8 cellular contexts compared by ENCODE assay signal in the genomic region with DNA sequence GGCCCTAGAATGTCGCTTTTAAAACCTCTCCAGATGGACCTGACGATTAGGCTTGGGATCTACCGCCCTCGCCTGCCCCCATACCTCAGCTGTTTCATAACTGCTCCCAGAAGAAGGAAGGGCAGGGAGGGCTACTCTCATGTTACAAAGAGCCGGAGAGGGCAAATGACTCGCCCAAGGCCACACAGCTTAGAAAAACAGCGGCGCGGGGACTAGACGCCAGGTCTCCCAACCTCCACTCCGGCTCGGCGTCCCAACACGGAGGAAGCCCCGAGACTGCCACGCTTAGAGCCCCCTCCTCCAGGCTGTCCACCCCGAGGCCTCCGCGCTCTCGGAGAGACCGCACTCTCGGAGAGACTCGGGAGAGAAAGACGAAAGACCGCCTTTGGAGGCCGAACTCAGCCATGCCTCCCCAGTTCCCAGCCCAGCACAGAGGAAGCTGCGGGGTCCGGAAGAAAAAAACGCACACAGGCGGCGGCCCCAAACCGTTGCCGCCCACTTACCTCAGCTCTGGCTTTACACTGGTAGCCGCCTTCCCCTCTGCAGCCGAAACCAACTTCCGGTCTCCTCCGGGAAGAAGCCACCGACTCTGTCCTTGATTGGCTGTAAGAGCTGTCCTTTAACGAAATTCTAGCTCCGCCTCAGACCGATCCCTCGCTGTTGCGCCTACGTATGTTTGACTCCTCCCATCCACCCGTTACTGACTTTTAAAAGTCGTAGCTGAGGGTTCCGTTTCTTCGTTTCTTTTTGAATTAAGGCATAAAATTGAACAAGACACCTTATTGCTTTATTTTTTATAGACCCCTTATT. TPM values are rescaled to one million over a fixed set of nuclear protein-coding genes. Genes with fewer than 3 reads are reported as not detected.
A peak's percentile ranks its signal among the peaks of the same experiment; 100 is the strongest.
DNase-seq lines count a peak whose midpoint lies in the region; ATAC-seq and TF ChIP-seq lines count a peak whose summit lies in the region.

A gene with protein sequence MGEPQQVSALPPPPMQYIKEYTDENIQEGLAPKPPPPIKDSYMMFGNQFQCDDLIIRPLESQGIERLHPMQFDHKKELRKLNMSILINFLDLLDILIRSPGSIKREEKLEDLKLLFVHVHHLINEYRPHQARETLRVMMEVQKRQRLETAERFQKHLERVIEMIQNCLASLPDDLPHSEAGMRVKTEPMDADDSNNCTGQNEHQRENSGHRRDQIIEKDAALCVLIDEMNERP (minus strand): TSS at position 549 of the 810 bp plus-strand sequence. CDS start 3,434 bp downstream, outside the sequence.

- TF ChIP-seq POLR2A in spleen (IDR thresholded peaks at IDR 0.05): peak; percentile 7 to 83 (median 18)

- POLR2A ChIA-PET in AG04450 (lab: Yijun Ruan, JAX): interaction anchor here (0.5 to 1.4 kb wide), 5 partner anchors 10 to 978 kb away, joined by 3 to 6 read pairs (median 3); a partner anchor contains a TSS
- POLR2A ChIA-PET in WTC11 (lab: Charles Lee): interaction anchor here (0.6 to 2.2 kb wide), 6 partner anchors 10 to 473 kb away, joined by 3 to 12 read pairs (median 3); no protein-coding TSS in a partner anchor

- H3K4me1 ChIP-seq in spleen: peaks cover 11 to 33% (median 21%) of the 10 kb centered on the region in 6 donors

- peak; percentile 100 for ATAC-seq in GM18909 (IDR thresholded peaks at IDR 0.05; ENCODE audit: poor library complexity, unreplicated experiment)
- peak; percentile 100 for ATAC-seq in HG03175 (IDR thresholded peaks at IDR 0.05; ENCODE audit: unreplicated experiment)
- peak; percentile 100 for ATAC-seq in WTC11

- CTCF ChIA-PET in AG04450 (lab: Charles Lee) (interaction anchor here (0.5 to 4.0 kb wide), 4 partner anchors 10 to 601 kb away, joined by 3 to 28 read pairs (median 4); a partner anchor contains a TSS), WTC11 (lab: Charles Lee) (interaction anchor here (0.6 to 2.2 kb wide), 8 partner anchors 10 to 601 kb away, joined by 3 to 13 read pairs (median 3); a partner anchor contains a TSS)

- 0 to 1% (median 1%) methylated on average over 34 to 48 of the region's 48 CpGs for WGBS in spleen, 5 donors

- intact Hi-C loops in spleen (cut with DNase I; ENCODE audit: low total_unique reads): no loop called here

- no peaks in the 10 kb centered on the region; the same call in 1 of the 2 replicates for H3K27me3 Mint-ChIP-seq in WTC11 (ENCODE audit: low read depth)

- peaks cover 29% of the 10 kb centered on the region for H3K36me3 Mint-ChIP-seq in WTC11

- peak within 1 kb of the TSS; percentile 98 for H3K4me3 ChIP-seq in AG04450 (ENCODE audit: low read depth, low read length)
- H3K4me3 ChIP-seq in spleen: peak within 1 kb of the TSS; percentile 50 to 86 (median 73)

- peaks cover 5% of the 10 kb centered on the region; the same call in 1 of the 2 replicates for H3K4me1 Mint-ChIP-seq in WTC11

- H3K9me3 ChIP-seq in AG04450 (ENCODE audit: control insufficient read depth, insufficient read depth, low read length): no peaks in the 10 kb centered on the region; the same call in 1 of the 2 replicates
- H3K9me3 ChIP-seq in spleen: no peaks in the 10 kb centered on the region

- H3K36me3 ChIP-seq in spleen: peaks cover 0 to 21% (median 15%) of the 10 kb centered on the region in 6 donors

- no peaks in the 10 kb centered on the region for H3K9me3 Mint-ChIP-seq in WTC11

- no peaks in the 10 kb centered on the region for H3K27me3 ChIP-seq in AG04450 (ENCODE audit: control insufficient read depth, insufficient read depth, low read length)
- no peaks in the 10 kb centered on the region for H3K27me3 ChIP-seq in spleen (replicated peaks in 1 of 7)

- peak within 1 kb of the TSS; percentile 96 for H3K27ac Mint-ChIP-seq in WTC11

- DNase-seq in AG04450 (ENCODE audit: low read depth, low spot score) (peak; percentile 98), NCI-H226 (peak; percentile 98), WTC11 (ENCODE audit: low spot score) (peak; percentile 91), caudate nucleus (lab: John Stamatoyannopoulos, UW) (peak; percentile 4 to 99 (median 90)), inferior parietal cortex (ENCODE audit: extremely low spot score) (peak; percentile 100), spleen (peak; percentile 97)

- TF ChIP-seq CTCF in AG04450 (IDR thresholded peaks at IDR 0.05; ENCODE audit: low read depth, low read length) (no peak), WTC11 (IDR thresholded peaks at IDR 0.05) (no peak), spleen (IDR thresholded peaks at IDR 0.05 in 8 of 11, conservative IDR thresholded peaks at IDR 0.05 in 3 of 11) (peak in 1 of 11 experiments; percentile 10)

- peak within 1 kb of the TSS; percentile 92 for H3K4me3 Mint-ChIP-seq in WTC11

- H3K27ac ChIP-seq in AG04450 (ENCODE audit: low read depth, low read length): peak within 1 kb of the TSS; percentile 92
- peak within 1 kb of the TSS; percentile 95 for H3K27ac ChIP-seq in caudate nucleus (ENCODE audit: low read depth, low read length)
- H3K27ac ChIP-seq in spleen: peak within 1 kb of the TSS; percentile 89 to 98 (median 95)

TF ChIP-seq in WTC11, 78 proteins besides CTCF, POLR2A, EP300 and RAD21 (continues in another document):
- no peak for TF ChIP-seq FOXJ3 (CRISPR knock-in tag; IDR thresholded peaks at IDR 0.05; ENCODE audit: borderline replicate concordance)
- TF ChIP-seq MYBL2 (CRISPR knock-in tag; IDR thresholded peaks at IDR 0.05): peak; percentile 88
- TF ChIP-seq FOXP1 (CRISPR knock-in tag; IDR thresholded peaks at IDR 0.05; ENCODE audit: borderline replicate concordance): peak; percentile 45; the same call in 1 of the 2 replicates
- TF ChIP-seq, protein P1, sequence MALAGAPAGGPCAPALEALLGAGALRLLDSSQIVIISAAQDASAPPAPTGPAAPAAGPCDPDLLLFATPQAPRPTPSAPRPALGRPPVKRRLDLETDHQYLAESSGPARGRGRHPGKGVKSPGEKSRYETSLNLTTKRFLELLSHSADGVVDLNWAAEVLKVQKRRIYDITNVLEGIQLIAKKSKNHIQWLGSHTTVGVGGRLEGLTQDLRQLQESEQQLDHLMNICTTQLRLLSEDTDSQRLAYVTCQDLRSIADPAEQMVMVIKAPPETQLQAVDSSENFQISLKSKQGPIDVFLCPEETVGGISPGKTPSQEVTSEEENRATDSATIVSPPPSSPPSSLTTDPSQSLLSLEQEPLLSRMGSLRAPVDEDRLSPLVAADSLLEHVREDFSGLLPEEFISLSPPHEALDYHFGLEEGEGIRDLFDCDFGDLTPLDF (CRISPR knock-in tag; IDR thresholded peaks at IDR 0.05): no peak
- TF ChIP-seq TEAD4 (CRISPR knock-in tag; IDR thresholded peaks at IDR 0.05): no peak
- TF ChIP-seq, protein P2, sequence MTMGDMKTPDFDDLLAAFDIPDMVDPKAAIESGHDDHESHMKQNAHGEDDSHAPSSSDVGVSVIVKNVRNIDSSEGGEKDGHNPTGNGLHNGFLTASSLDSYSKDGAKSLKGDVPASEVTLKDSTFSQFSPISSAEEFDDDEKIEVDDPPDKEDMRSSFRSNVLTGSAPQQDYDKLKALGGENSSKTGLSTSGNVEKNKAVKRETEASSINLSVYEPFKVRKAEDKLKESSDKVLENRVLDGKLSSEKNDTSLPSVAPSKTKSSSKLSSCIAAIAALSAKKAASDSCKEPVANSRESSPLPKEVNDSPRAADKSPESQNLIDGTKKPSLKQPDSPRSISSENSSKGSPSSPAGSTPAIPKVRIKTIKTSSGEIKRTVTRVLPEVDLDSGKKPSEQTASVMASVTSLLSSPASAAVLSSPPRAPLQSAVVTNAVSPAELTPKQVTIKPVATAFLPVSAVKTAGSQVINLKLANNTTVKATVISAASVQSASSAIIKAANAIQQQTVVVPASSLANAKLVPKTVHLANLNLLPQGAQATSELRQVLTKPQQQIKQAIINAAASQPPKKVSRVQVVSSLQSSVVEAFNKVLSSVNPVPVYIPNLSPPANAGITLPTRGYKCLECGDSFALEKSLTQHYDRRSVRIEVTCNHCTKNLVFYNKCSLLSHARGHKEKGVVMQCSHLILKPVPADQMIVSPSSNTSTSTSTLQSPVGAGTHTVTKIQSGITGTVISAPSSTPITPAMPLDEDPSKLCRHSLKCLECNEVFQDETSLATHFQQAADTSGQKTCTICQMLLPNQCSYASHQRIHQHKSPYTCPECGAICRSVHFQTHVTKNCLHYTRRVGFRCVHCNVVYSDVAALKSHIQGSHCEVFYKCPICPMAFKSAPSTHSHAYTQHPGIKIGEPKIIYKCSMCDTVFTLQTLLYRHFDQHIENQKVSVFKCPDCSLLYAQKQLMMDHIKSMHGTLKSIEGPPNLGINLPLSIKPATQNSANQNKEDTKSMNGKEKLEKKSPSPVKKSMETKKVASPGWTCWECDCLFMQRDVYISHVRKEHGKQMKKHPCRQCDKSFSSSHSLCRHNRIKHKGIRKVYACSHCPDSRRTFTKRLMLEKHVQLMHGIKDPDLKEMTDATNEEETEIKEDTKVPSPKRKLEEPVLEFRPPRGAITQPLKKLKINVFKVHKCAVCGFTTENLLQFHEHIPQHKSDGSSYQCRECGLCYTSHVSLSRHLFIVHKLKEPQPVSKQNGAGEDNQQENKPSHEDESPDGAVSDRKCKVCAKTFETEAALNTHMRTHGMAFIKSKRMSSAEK (CRISPR knock-in tag; IDR thresholded peaks at IDR 0.05; ENCODE audit: borderline replicate concordance): no peak
- TF ChIP-seq, protein P3, sequence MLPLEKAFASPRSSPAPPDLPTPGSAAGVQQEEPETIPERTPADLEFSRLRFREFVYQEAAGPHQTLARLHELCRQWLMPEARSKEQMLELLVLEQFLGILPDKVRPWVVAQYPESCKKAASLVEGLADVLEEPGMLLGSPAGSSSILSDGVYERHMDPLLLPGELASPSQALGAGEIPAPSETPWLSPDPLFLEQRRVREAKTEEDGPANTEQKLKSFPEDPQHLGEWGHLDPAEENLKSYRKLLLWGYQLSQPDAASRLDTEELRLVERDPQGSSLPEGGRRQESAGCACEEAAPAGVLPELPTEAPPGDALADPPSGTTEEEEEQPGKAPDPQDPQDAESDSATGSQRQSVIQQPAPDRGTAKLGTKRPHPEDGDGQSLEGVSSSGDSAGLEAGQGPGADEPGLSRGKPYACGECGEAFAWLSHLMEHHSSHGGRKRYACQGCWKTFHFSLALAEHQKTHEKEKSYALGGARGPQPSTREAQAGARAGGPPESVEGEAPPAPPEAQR (CRISPR knock-in tag; IDR thresholded peaks at IDR 0.05): no peak
- TF ChIP-seq, protein P4, sequence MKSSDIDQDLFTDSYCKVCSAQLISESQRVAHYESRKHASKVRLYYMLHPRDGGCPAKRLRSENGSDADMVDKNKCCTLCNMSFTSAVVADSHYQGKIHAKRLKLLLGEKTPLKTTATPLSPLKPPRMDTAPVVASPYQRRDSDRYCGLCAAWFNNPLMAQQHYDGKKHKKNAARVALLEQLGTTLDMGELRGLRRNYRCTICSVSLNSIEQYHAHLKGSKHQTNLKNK (CRISPR knock-in tag; IDR thresholded peaks at IDR 0.05): no peak

RNA-seq across cellular contexts. Expression of the gene that starts here (rescaled TPM):
- 12.9 and 16.4 TPM in 2 replicates for polyA plus RNA-seq in AG04450 (2011; rRNA removed)
- 3.5 and 7.1 TPM in 2 replicates for polyA minus RNA-seq in AG04450 (2011; rRNA and poly(A)+ RNA removed)
- total RNA-seq in WTC11 (2021): 11.1 to 11.4 TPM (median 11.2 TPM) in 3 replicates
- total RNA-seq in spleen: 10 to 100 TPM in 6 of 7 donors, 1 to 10 TPM in 1; 9.5 to 15.9 (median 14.6) TPM
- polyA plus RNA-seq in spleen: 10 to 100 TPM; 22.8 to 27.0 (median 23.5) TPM

Comparison
In these comparisons a context has a peak if more than half of its experiments do, and no peak if none do; other contexts are left out.
1. Peak in every context shown above with its lines: DNase-seq, ATAC-seq, H3K4me3 ChIP-seq and H3K27ac ChIP-seq.